Comparison of ENCODE assay signal across 8 cellular contexts in the genomic region with DNA sequence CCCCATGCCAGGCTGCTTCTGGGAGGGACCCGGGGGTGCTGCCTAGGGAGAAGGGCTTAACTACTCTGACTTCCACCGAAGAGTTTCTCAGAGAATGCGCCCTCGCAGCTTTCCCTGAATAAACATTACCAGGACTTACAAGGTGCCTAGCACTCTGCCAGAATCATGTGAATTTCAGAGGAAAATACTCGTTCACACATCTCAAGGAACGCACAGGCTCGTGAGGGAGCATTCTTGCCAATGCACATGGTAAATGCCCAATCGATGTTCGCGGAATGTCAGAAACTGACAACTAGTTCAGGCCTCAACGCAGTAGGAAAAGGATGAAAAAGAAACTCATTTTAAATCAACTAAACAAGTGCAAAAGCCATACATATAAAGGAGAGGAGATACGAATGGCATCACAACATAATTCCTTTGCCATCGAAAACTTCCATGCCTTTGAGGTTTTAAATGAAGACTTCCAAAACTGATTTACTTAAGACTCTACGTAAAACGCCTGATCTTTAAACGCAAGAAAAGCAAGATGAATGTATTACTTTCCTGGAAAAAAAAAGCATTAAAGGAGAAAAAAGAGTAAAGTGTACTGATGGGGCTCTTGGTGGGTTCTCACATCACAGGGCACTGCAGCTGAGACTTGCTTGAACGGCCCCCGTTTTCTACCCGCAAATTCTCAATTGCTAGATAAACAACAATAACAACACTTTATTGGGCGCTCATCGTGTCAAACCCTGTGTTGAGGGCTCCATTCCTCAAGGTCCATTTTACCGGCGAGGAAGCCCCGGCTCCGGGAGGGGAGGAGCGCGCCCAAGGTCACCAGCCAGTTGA.
DNase-seq lines count a peak whose midpoint lies in the region; ATAC-seq, FAIRE-seq and TF ChIP-seq lines count a peak whose summit lies in the region.

No MANE protein-coding gene starts in this region.

- DNase-seq in NCI-H1092 (lab: John Stamatoyannopoulos, UW): peak; percentile 41
- no peak for DNase-seq in NCI-H1092 treated with DMSO at 0.1 percent for 48 hours (lab: John Stamatoyannopoulos, UW)
- DNase-seq in NT2/D1 (ENCODE audit: low read depth, low spot score): no peak
- DNase-seq in choroid plexus epithelial cell (ENCODE audit: low read depth): peak; percentile 41
- no peak for DNase-seq in RCC 7860 (ENCODE audit: low spot score)
- DNase-seq in NCI-H187 (lab: John Stamatoyannopoulos, UW): no peak

- no peaks in the 10 kb centered on the region for H3K4me1 ChIP-seq in NT2/D1 (ENCODE audit: insufficient read depth, insufficient read length)
- peaks cover 17 to 22% of the 10 kb centered on the region in 2 donors for H3K4me1 ChIP-seq in mucosa of rectum (ENCODE audit: control insufficient read depth in 2 of 2, insufficient read depth in 2 of 2, low read length in 2 of 2)

- H3K4me3 ChIP-seq in NT2/D1 (ENCODE audit: insufficient read length, low read depth) (peak overlapping the region; percentile 79), choroid plexus epithelial cell (ENCODE audit: low read depth, low read length) (peak overlapping the region; percentile 99), mucosa of rectum (ENCODE audit: low read length in 2 of 2) (peak overlapping the region; percentile 86 to 99)

- no peak for FAIRE-seq in RCC 7860 (lab: Jason Lieb, UNC)

- H3K9me3 ChIP-seq in NT2/D1 (ENCODE audit: insufficient read depth, low read length): no peaks in the 10 kb centered on the region
- H3K9me3 ChIP-seq in mucosa of rectum (ENCODE audit: control insufficient read depth in 2 of 2, low read length in 2 of 2): no peaks in the 10 kb centered on the region

- no peak for ATAC-seq in HG03045 (IDR thresholded peaks at IDR 0.05; ENCODE audit: unreplicated experiment)

- no peak for TF ChIP-seq CTCF in choroid plexus epithelial cell (conservative IDR thresholded peaks at IDR 0.05; ENCODE audit: low read depth, low read length)

- H3K9ac ChIP-seq in NT2/D1 (ENCODE audit: insufficient read length, low read depth) (peak overlapping the region; percentile 94), mucosa of rectum (ENCODE audit: low read depth in 1 of 2, low read length in 2 of 2) (peak overlapping the region; percentile 98 to 100)

- peak overlapping the region; percentile 100 for H3K27ac ChIP-seq in mucosa of rectum (ENCODE audit: low read depth in 2 of 2, low read length in 2 of 2)

- H3K27me3 ChIP-seq in NT2/D1 (ENCODE audit: insufficient read depth, insufficient read length) (no peaks in the 10 kb centered on the region), mucosa of rectum (ENCODE audit: control insufficient read depth in 2 of 2, insufficient read depth in 2 of 2, low read length in 2 of 2) (no peaks in the 10 kb centered on the region)

- H3K36me3 ChIP-seq in NT2/D1 (ENCODE audit: insufficient read depth, insufficient read length, low read length) (peaks cover 29% of the 10 kb centered on the region), mucosa of rectum (ENCODE audit: control insufficient read depth in 2 of 2, insufficient read depth in 2 of 2, low read length in 2 of 2) (no peaks in the 10 kb centered on the region)

Comparison
In these comparisons a context has a peak if more than half of its experiments do, and no peak if none do; other contexts are left out.
1. DNase-seq: peak in NCI-H1092 (single experiment) and choroid plexus epithelial cell (single experiment); none in NCI-H1092 treated with DMSO at 0.1 percent for 48 hours (single experiment), NT2/D1 (single experiment), RCC 7860 (single experiment) and NCI-H187 (0 of 2).
2. Peak in every context shown above with its lines, with median percentiles within 50 percentile points of each other: H3K4me3 ChIP-seq.